Comparison of ENCODE assay signal across 16 cellular contexts in the genomic region with DNA sequence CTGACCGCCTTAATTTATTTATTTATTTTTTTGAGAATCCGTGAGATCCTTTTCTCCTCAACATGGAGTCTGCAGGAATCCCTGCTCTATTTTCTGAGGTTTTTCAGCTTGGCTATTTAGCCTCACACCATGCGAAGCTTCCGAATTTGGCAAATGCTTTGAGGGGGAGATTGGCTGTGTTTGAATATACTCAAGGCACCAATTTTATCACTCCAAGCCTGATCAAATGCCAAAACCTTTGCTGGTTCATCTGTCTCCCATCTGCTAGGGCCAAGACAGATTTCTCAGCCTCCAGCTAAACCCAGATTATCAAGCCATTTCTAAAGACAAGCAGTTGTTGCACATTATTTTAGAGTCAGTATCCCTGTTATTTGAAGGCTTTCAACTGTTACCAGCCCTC.
"Had no signal": no experiment of that assay in that cellular context is flagged by ENCODE, and none has a peak within 500 bp of the region (broad histone marks: within the 10 kb centered on the region; RNA-seq: fewer than 3 reads in every experiment).

No MANE protein-coding gene starts in this region.

- H3K4me3 ChIP-seq: esophagus squamous epithelium, thoracic aorta had no signal

- H3K36me3 Mint-ChIP-seq: activated naive CD8-positive, alpha-beta T cell; brain had no signal

- H3K9me3 Mint-ChIP-seq: activated B cell treated with CpG ODN at 0.5 μM for 24 hours; activated CD8-positive, alpha-beta T cell treated with anti-CD3 and anti-CD28 coated beads for 36 hours; brain; nephron; stimulated activated naive CD8-positive, alpha-beta T cell treated with anti-CD3 and anti-CD28 coated beads, Interleukin-15, amount 100 ng/mL, for 72 hours had no signal

- H3K4me3 Mint-ChIP-seq: activated B cell treated with CpG ODN at 0.5 μM for 24 hours; activated CD8-positive, alpha-beta T cell treated with anti-CD3 and anti-CD28 coated beads for 36 hours; activated naive CD8-positive, alpha-beta T cell; brain; nephron; stimulated activated naive CD8-positive, alpha-beta T cell treated with anti-CD3 and anti-CD28 coated beads, Interleukin-15, amount 100 ng/mL, for 72 hours had no signal

- H3K9me3 ChIP-seq: esophagus squamous epithelium, thoracic aorta had no signal

- H3K4me1 Mint-ChIP-seq: activated B cell treated with CpG ODN at 0.5 μM for 24 hours; stimulated activated naive CD8-positive, alpha-beta T cell treated with anti-CD3 and anti-CD28 coated beads, Interleukin-15, amount 100 ng/mL, for 72 hours had no signal

- ATAC-seq: activated CD8-positive, alpha-beta T cell treated with anti-CD3 and anti-CD28 coated beads for 36 hours; sciatic nerve; stimulated activated naive CD8-positive, alpha-beta T cell treated with anti-CD3 and anti-CD28 coated beads, Interleukin-15, amount 100 ng/mL, for 72 hours had no signal

- H3K36me3 ChIP-seq: esophagus squamous epithelium, thoracic aorta had no signal

- H3K27me3 ChIP-seq: esophagus squamous epithelium had no signal

- H3K27ac Mint-ChIP-seq: activated B cell treated with CpG ODN at 0.5 μM for 24 hours; activated CD8-positive, alpha-beta T cell treated with anti-CD3 and anti-CD28 coated beads for 36 hours; activated naive CD8-positive, alpha-beta T cell; brain; stimulated activated naive CD8-positive, alpha-beta T cell treated with anti-CD3 and anti-CD28 coated beads, Interleukin-15, amount 100 ng/mL, for 72 hours had no signal

- H3K27me3 Mint-ChIP-seq: activated B cell treated with CpG ODN at 0.5 μM for 24 hours; activated CD8-positive, alpha-beta T cell treated with anti-CD3 and anti-CD28 coated beads for 36 hours; activated naive CD8-positive, alpha-beta T cell; stimulated activated naive CD8-positive, alpha-beta T cell treated with anti-CD3 and anti-CD28 coated beads, Interleukin-15, amount 100 ng/mL, for 72 hours had no signal

- H3K27ac ChIP-seq: esophagus squamous epithelium, thoracic aorta had no signal

- DNase-seq: activated B cell treated with CpG ODN at 0.5 μM for 24 hours; activated CD4-positive, alpha-beta T cell treated with anti-CD3 and anti-CD28 coated beads for 48 hours; activated CD8-positive, alpha-beta T cell treated with anti-CD3 and anti-CD28 coated beads for 36 hours; activated gamma-delta T cell; activated T-cell treated with anti-CD3 and anti-CD28 coated beads, Interleukin-2, amount 50 U/mL, for 48 hours; central memory CD4-positive, alpha-beta T cell; effector CD8-positive, alpha-beta T cell; esophagus squamous epithelium; foreskin melanocyte; mesenchymal stem cell; stimulated activated naive CD8-positive, alpha-beta T cell treated with anti-CD3 and anti-CD28 coated beads, Interleukin-15, amount 100 ng/mL, for 72 hours had no signal
